8 cellular contexts compared by ENCODE assay signal in the genomic region with DNA sequence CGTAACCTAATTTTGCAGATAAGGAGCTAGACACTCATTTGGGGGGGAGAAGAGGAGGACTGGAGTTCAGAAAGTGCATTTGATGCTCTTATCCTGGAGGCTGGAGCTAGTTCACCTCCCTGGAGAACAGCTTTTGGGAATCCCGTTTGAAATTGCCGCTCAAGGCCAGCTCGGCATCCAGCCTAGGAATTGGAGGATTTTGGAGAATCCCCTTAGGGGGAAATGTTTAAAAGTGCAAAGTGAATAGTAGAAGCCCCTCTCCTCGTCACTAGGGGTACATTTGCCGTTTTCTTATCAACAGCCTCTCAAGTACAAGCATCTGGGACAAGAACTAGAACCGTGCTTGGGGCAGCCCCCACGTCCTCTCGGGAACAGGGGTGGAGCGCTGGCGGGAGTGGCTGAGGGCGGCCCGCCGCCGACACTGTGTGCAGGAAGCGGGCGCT. TPM values are rescaled to one million over a fixed set of nuclear protein-coding genes. Genes with fewer than 3 reads are reported as not detected.
DNase-seq lines count a peak whose midpoint lies in the region; ATAC-seq lines count a peak whose summit lies in the region.

No MANE protein-coding gene starts in this region.

- H2AFZ ChIP-seq in mesenchymal stem cell (ENCODE audit: low read depth, low read length), result no peak overlapping the region

- H3K9me3 Mint-ChIP-seq in dendritic cell treated with granulocyte-macrophage colony-stimulating factor and Interleukin-4, amounts not matched to agents 40 ng/mL and 50 ng/mL, for 4 days, result no peaks in the 10 kb centered on the region

- intact Hi-C loops in dendritic cell treated with granulocyte-macrophage colony-stimulating factor and Interleukin-4, amounts not matched to agents 40 ng/mL and 50 ng/mL, for 4 days (cut with micrococcal nuclease), result loop anchor here (5.0 kb wide), 1 partner anchor 35 kb away; no protein-coding TSS in a partner anchor

- peaks cover 36% of the 10 kb centered on the region for H3K4me1 Mint-ChIP-seq in dendritic cell treated with granulocyte-macrophage colony-stimulating factor and Interleukin-4, amounts not matched to agents 40 ng/mL and 50 ng/mL, for 4 days (ENCODE audit: low read depth)

- no peak overlapping the region for H3K23ac ChIP-seq in mesenchymal stem cell (ENCODE audit: low read length in 2 of 2)

- DNase-seq in ACHN (peak; percentile 75), T follicular helper cell (ENCODE audit: low read depth) (peak; percentile 36), mesenchymal stem cell (no peak), activated gamma-delta T cell (lab: John Stamatoyannopoulos, UW) (no peak)

- peak overlapping the region; percentile 98 for H3K9ac ChIP-seq in mesenchymal stem cell (ENCODE audit: low read length)

- in situ Hi-C loops in ACHN (cut with HindIII; ENCODE audit: low pct_ligation_motif_present, low pct_unique_long_range_greater_than_20kb, low sequenced_read_pairs), result no loop called here

- H3K27ac Mint-ChIP-seq in dendritic cell treated with granulocyte-macrophage colony-stimulating factor and Interleukin-4, amounts not matched to agents 40 ng/mL and 50 ng/mL, for 4 days, result peak overlapping the region; percentile 98

- H3K27ac ChIP-seq in mesenchymal stem cell (ENCODE audit: low read length, poor library complexity, severe bottlenecking) (peak overlapping the region; percentile 100), temporal lobe (ENCODE audit: low read depth, low read length) (peak overlapping the region; percentile 97)

- H3K4me3 ChIP-seq in mesenchymal stem cell (ENCODE audit: insufficient read depth in 1 of 2, low read depth in 1 of 2, low read length in 2 of 2), result peak overlapping the region; percentile 69 to 89

- peak overlapping the region; percentile 93 to 95 for H3K18ac ChIP-seq in mesenchymal stem cell (ENCODE audit: low read depth in 1 of 2, low read length in 2 of 2)

- ATAC-seq in GM18520 (IDR thresholded peaks at IDR 0.05; ENCODE audit: unreplicated experiment) (peak; percentile 17), HG03135 (IDR thresholded peaks at IDR 0.05; ENCODE audit: unreplicated experiment) (peak; percentile 28)

- peak overlapping the region; percentile 99 for H3K4me3 Mint-ChIP-seq in dendritic cell treated with granulocyte-macrophage colony-stimulating factor and Interleukin-4, amounts not matched to agents 40 ng/mL and 50 ng/mL, for 4 days

- H2BK120ac ChIP-seq in mesenchymal stem cell (ENCODE audit: low read depth, low read length), result peak overlapping the region; percentile 15

- H2AK5ac ChIP-seq in mesenchymal stem cell (ENCODE audit: low read length, severe bottlenecking), result no peak overlapping the region

- H3K9me3 ChIP-seq in mesenchymal stem cell (ENCODE audit: control insufficient read depth, low read length), result no peaks in the 10 kb centered on the region

- peak overlapping the region in 1 of 2 experiments; percentile 75 for H3K4ac ChIP-seq in mesenchymal stem cell (ENCODE audit: low read depth in 1 of 2, low read length in 2 of 2)

- H3K27me3 Mint-ChIP-seq in dendritic cell treated with granulocyte-macrophage colony-stimulating factor and Interleukin-4, amounts not matched to agents 40 ng/mL and 50 ng/mL, for 4 days, result no peaks in the 10 kb centered on the region

- peaks cover 30% of the 10 kb centered on the region for H3K36me3 Mint-ChIP-seq in dendritic cell treated with granulocyte-macrophage colony-stimulating factor and Interleukin-4, amounts not matched to agents 40 ng/mL and 50 ng/mL, for 4 days (ENCODE audit: low read depth)

- no peaks in the 10 kb centered on the region for H3K27me3 ChIP-seq in mesenchymal stem cell (ENCODE audit: control insufficient read depth in 1 of 2, insufficient read depth in 1 of 2, low read length in 2 of 2)

- no peaks in the 10 kb centered on the region for H3K79me1 ChIP-seq in mesenchymal stem cell (replicated peaks; ENCODE audit: low read length, poor library complexity, severe bottlenecking)

- peak overlapping the region; percentile 98 for H3K4me2 ChIP-seq in mesenchymal stem cell (ENCODE audit: low read length, poor library complexity, severe bottlenecking)

- H4K8ac ChIP-seq in mesenchymal stem cell (ENCODE audit: low read length), result peak overlapping the region; percentile 98

- no peak overlapping the region for H2BK12ac ChIP-seq in mesenchymal stem cell (ENCODE audit: low read length in 2 of 2)

- H3K36me3 ChIP-seq in mesenchymal stem cell (ENCODE audit: control insufficient read depth in 1 of 2, insufficient read depth in 2 of 2, low read depth in 1 of 2, low read length in 2 of 2), result no peaks in the 10 kb centered on the region

- 4% methylated on average over 17 of the region's 17 CpGs for WGBS in mesenchymal stem cell

- no peak overlapping the region for H3K14ac ChIP-seq in mesenchymal stem cell (ENCODE audit: low read length in 2 of 2)

- H2BK15ac ChIP-seq in mesenchymal stem cell (ENCODE audit: low read depth, poor library complexity, severe bottlenecking), result peak overlapping the region; percentile 26

- H3K4me1 ChIP-seq in mesenchymal stem cell (ENCODE audit: control insufficient read depth, insufficient read depth, low read depth, low read length), result peaks cover 6% of the 10 kb centered on the region

- peak overlapping the region; percentile 98 for H2BK5ac ChIP-seq in mesenchymal stem cell (ENCODE audit: low read depth, low read length, poor library complexity, severe bottlenecking)

- peak overlapping the region; percentile 91 for H4K91ac ChIP-seq in mesenchymal stem cell (ENCODE audit: low read length)

RNA-seq across cellular contexts. Expression of a gene that starts 1.3 kb away (rescaled TPM):
- 35.0 TPM for polyA plus RNA-seq in mesenchymal stem cell (2013, experiment 1 of 2)
- polyA plus RNA-seq in mesenchymal stem cell (2013, experiment 2 of 2), result 35.7 TPM
- total RNA-seq in temporal lobe, result 92.9 TPM

RNA-seq across cellular contexts. Expression of a gene that starts 6.7 kb away (rescaled TPM):
- polyA plus RNA-seq in mesenchymal stem cell (2013, experiment 1 of 2), result 7.5 TPM
- 7.9 TPM for polyA plus RNA-seq in mesenchymal stem cell (2013, experiment 2 of 2)
- 5.4 TPM for total RNA-seq in temporal lobe

Comparison
In these comparisons a context has a peak if more than half of its experiments do, and no peak if none do; other contexts are left out.
1. DNase-seq: peak in ACHN (single experiment) and T follicular helper cell (single experiment); none in mesenchymal stem cell (single experiment) and activated gamma-delta T cell (single experiment).